Comparison of ENCODE assay signal across 17 cellular contexts in the genomic region with DNA sequence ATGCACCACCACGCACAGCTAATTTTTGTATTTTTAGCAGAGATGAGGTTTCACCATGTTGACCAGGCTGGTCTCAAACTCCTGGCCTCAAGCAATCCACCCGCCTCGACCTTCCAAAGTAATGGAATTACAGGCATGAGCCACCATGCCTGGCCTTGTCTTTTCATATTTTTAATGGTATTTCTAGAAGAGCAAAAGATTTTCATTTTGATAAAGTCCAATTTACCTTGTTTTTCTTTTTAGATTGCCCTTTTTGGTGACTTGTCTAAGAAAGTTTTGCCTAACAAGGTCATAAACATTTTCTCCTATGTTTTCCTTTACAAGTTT. TPM values are rescaled to one million over a fixed set of nuclear protein-coding genes. Genes with fewer than 3 reads are reported as not detected.
DNase-seq lines count a peak whose midpoint lies in the region; ATAC-seq, FAIRE-seq and TF ChIP-seq lines count a peak whose summit lies in the region.
"Had no signal": no experiment of that assay in that cellular context is flagged by ENCODE, and none has a peak within 500 bp of the region (broad histone marks: within the 10 kb centered on the region; RNA-seq: fewer than 3 reads in every experiment).

No MANE protein-coding gene starts in this region.

- TF ChIP-seq EP300 in A549 (IDR thresholded peaks at IDR 0.05) = no peak

- H3K27me3 Mint-ChIP-seq in HFFc6 (ENCODE audit: insufficient read depth) (no peaks in the 10 kb centered on the region; the same call in none of the 2 replicates), endothelial cell (ENCODE audit: unreplicated experiment) (peaks cover 2% of the 10 kb centered on the region)

- peak overlapping the region; percentile 42; the same call in 1 of the 2 replicates for H3K27ac Mint-ChIP-seq in HFFc6
- peak overlapping the region; percentile 48 for H3K27ac Mint-ChIP-seq in endothelial cell (ENCODE audit: unreplicated experiment)
- H3K27ac Mint-ChIP-seq: CD4-positive, CD25-positive, alpha-beta regulatory T cell had no signal

- H2BK5ac ChIP-seq in mesenchymal stem cell (ENCODE audit: low read depth, low read length, poor library complexity, severe bottlenecking) = no peak overlapping the region

- WGBS in A549 (ENCODE audit: missing lambda C conversion rate) = 98% methylated on average over 3 of the region's 3 CpGs
- WGBS in mesenchymal stem cell = 100% methylated on average over 1 of the region's 3 CpGs

- no peak overlapping the region for H4K8ac ChIP-seq in mesenchymal stem cell (ENCODE audit: low read length)

- H3K9me3 ChIP-seq in A549 (peaks cover 20% of the 10 kb centered on the region), mesenchymal stem cell (ENCODE audit: control insufficient read depth, low read length) (peaks cover 3% of the 10 kb centered on the region)

- TF ChIP-seq RAD21 in A549 (conservative IDR thresholded peaks at IDR 0.05 in 1 of 2, IDR thresholded peaks at IDR 0.05 in 1 of 2) = no peak

- no peak for FAIRE-seq in A549 (lab: Jason Lieb, UNC)
- FAIRE-seq: G401.6, GM12892, GM19239 had no signal

- no peak overlapping the region for H3K4me3 Mint-ChIP-seq in HFFc6
- H3K4me3 Mint-ChIP-seq in endothelial cell (ENCODE audit: unreplicated experiment) = no peak overlapping the region
- H3K4me3 Mint-ChIP-seq: CD4-positive, CD25-positive, alpha-beta regulatory T cell had no signal

- no peak overlapping the region for H3K14ac ChIP-seq in mesenchymal stem cell (ENCODE audit: low read length in 2 of 2)

- ATAC-seq in A549 = no peak
- ATAC-seq in GM18520 (IDR thresholded peaks at IDR 0.05; ENCODE audit: unreplicated experiment) = no peak
- no peak for ATAC-seq in GM21367 (IDR thresholded peaks at IDR 0.05; ENCODE audit: unreplicated experiment)
- ATAC-seq in GM21515 (IDR thresholded peaks at IDR 0.05; ENCODE audit: unreplicated experiment) = no peak

- no peak for TF ChIP-seq POLR2A in A549 (IDR thresholded peaks at IDR 0.05; ENCODE audit: low read length)

- H3K4me3 ChIP-seq in A549 (no peak overlapping the region), mesenchymal stem cell (ENCODE audit: insufficient read depth in 1 of 2, low read depth in 1 of 2, low read length in 2 of 2) (no peak overlapping the region)
- H3K4me3 ChIP-seq: BLaER1 treated with 17β-estradiol and CSF1 and Interleukin-3, amounts not matched to agents 10 nM and 100 nM had no signal

- no peak overlapping the region for H2BK12ac ChIP-seq in mesenchymal stem cell (ENCODE audit: low read length in 2 of 2)

- H3K4me1 ChIP-seq in A549 (peaks cover 53% of the 10 kb centered on the region), mesenchymal stem cell (ENCODE audit: control insufficient read depth, insufficient read depth, low read depth, low read length) (peaks cover 32% of the 10 kb centered on the region)

- H3K27ac ChIP-seq in A549 (peak overlapping the region; percentile 97), mesenchymal stem cell (ENCODE audit: low read length, poor library complexity, severe bottlenecking) (peak overlapping the region; percentile 43)
- H3K27ac ChIP-seq: BLaER1 treated with 17β-estradiol and CSF1 and Interleukin-3, amounts not matched to agents 10 nM and 100 nM had no signal

- H2BK120ac ChIP-seq in mesenchymal stem cell (ENCODE audit: low read depth, low read length) = no peak overlapping the region

- H3K9me3 Mint-ChIP-seq in HFFc6 = peaks cover 7% of the 10 kb centered on the region; the same call in 1 of the 2 replicates
- H3K9me3 Mint-ChIP-seq in endothelial cell (ENCODE audit: unreplicated experiment) = no peaks in the 10 kb centered on the region

- no peak for DNase-seq in A549 (ENCODE audit: low read depth in 1 of 2, low spot score in 1 of 2)
- DNase-seq in HFFc6 = no peak
- no peak for DNase-seq in endothelial cell (ENCODE audit: low spot score)
- DNase-seq in mesenchymal stem cell = no peak
- no peak for DNase-seq in NCI-H1092 treated with DMSO at 0.1 percent for 48 hours (lab: John Stamatoyannopoulos, UW)
- DNase-seq: 8988T; ACHN; CD4-positive, CD25-positive, alpha-beta regulatory T cell; DMS79 treated with DMSO at 0.1 percent for 48 hours; EL had no signal

- H2AFZ ChIP-seq in mesenchymal stem cell (ENCODE audit: low read depth, low read length) = no peak overlapping the region

- H3K36me3 ChIP-seq in mesenchymal stem cell (ENCODE audit: control insufficient read depth in 1 of 2, insufficient read depth in 2 of 2, low read depth in 1 of 2, low read length in 2 of 2) = no peaks in the 10 kb centered on the region
- H3K36me3 ChIP-seq: BLaER1 treated with 17β-estradiol and CSF1 and Interleukin-3, amounts not matched to agents 10 nM and 100 nM had no signal

- POLR2A ChIA-PET in A549 (lab: Yijun Ruan, JAX) = no interaction called here

- H3K27me3 ChIP-seq in mesenchymal stem cell (ENCODE audit: control insufficient read depth in 1 of 2, insufficient read depth in 1 of 2, low read length in 2 of 2) = no peaks in the 10 kb centered on the region
- H3K27me3 ChIP-seq: BLaER1 treated with 17β-estradiol and CSF1 and Interleukin-3, amounts not matched to agents 10 nM and 100 nM had no signal

- H2AK5ac ChIP-seq in mesenchymal stem cell (ENCODE audit: low read length, severe bottlenecking) = no peak overlapping the region

- no peak for TF ChIP-seq CTCF in A549 (IDR thresholded peaks at IDR 0.05)
- no peak for TF ChIP-seq CTCF in HFFc6 (IDR thresholded peaks at IDR 0.05)
- no peak for TF ChIP-seq CTCF in endothelial cell (IDR thresholded peaks at IDR 0.05; ENCODE audit: unreplicated experiment)

- H3K4ac ChIP-seq in mesenchymal stem cell (ENCODE audit: low read depth in 1 of 2, low read length in 2 of 2) = no peak overlapping the region

- CTCF ChIA-PET in A549 (lab: Yijun Ruan, JAX) = interaction anchor here (1.5 to 4.8 kb wide), 4 partner anchors 13 to 172 kb away, joined by 3 to 37 read pairs (median 30); no protein-coding TSS in a partner anchor

- no peak overlapping the region for H3K18ac ChIP-seq in mesenchymal stem cell (ENCODE audit: low read depth in 1 of 2, low read length in 2 of 2)

- no peak overlapping the region for H2BK15ac ChIP-seq in mesenchymal stem cell (ENCODE audit: low read depth, poor library complexity, severe bottlenecking)

- H3K9ac ChIP-seq in mesenchymal stem cell (ENCODE audit: low read length) = no peak overlapping the region
- H3K9ac ChIP-seq: BLaER1 treated with 17β-estradiol and CSF1 and Interleukin-3, amounts not matched to agents 10 nM and 100 nM had no signal

- H3K79me1 ChIP-seq in mesenchymal stem cell (replicated peaks; ENCODE audit: low read length, poor library complexity, severe bottlenecking) = no peaks in the 10 kb centered on the region

- no peak overlapping the region for H3K4me2 ChIP-seq in A549
- no peak overlapping the region for H3K4me2 ChIP-seq in mesenchymal stem cell (ENCODE audit: low read length, poor library complexity, severe bottlenecking)
- H3K4me2 ChIP-seq: BLaER1 treated with 17β-estradiol and CSF1 and Interleukin-3, amounts not matched to agents 10 nM and 100 nM had no signal

- H3K23ac ChIP-seq in mesenchymal stem cell (ENCODE audit: low read length in 2 of 2) = no peak overlapping the region

- H4K91ac ChIP-seq in mesenchymal stem cell (ENCODE audit: low read length) = no peak overlapping the region

- H3K36me3 Mint-ChIP-seq in HFFc6 (ENCODE audit: low read depth) (peaks cover 9% of the 10 kb centered on the region; the same call in 1 of the 2 replicates), endothelial cell (ENCODE audit: low read depth, unreplicated experiment) (no peaks in the 10 kb centered on the region)
- H3K36me3 Mint-ChIP-seq: CD4-positive, CD25-positive, alpha-beta regulatory T cell had no signal

- H3K4me1 Mint-ChIP-seq in HFFc6 (ENCODE audit: low read depth) (peaks cover 56% of the 10 kb centered on the region), endothelial cell (ENCODE audit: unreplicated experiment) (peaks cover 9% of the 10 kb centered on the region)

TF ChIP-seq in A549, 52 proteins besides CTCF, POLR2A, EP300 and RAD21 (continues in another document):
- no peak for TF ChIP-seq MAZ (IDR thresholded peaks at IDR 0.05; ENCODE audit: borderline replicate concordance, low read depth, low read length)
- TF ChIP-seq ZC3H11A (IDR thresholded peaks at IDR 0.05) = no peak

RNA-seq across cellular contexts. Expression of gene MICAL2, which starts 45.5 kb away (rescaled TPM):
- 42.1 and 52.4 TPM in 2 replicates for polyA plus RNA-seq in A549 (2011; rRNA removed)
- 19.3 and 22.9 TPM in 2 replicates for polyA plus RNA-seq in A549 (2012; cell fraction: cytosol; rRNA removed)
- polyA plus RNA-seq in A549 (2012; cell fraction: nucleus; rRNA removed) = 25.5 and 31.9 TPM in 2 replicates
- 39.8 to 43.6 TPM (median 43.5 TPM) in 3 replicates for polyA plus RNA-seq in A549 (2017; fragmentation: RNase III; extraction: RNeasy Plus Mini Kit Qiagen cat#74134 plus additional on column Dnase treatment)
- 104 and 112 TPM in 2 replicates for polyA minus RNA-seq in A549 (2011; rRNA and poly(A)+ RNA removed)
- total RNA-seq in HFFc6 (2021; fragmentation: NEBNext Ultra II Directional; extraction: Animal tissue kit (Norgen Biotek cat#: 25700)) = 100 to 1,000 TPM; 199 to 252 (median 233) TPM
- 21.7 TPM for total RNA-seq in endothelial cell (ENCODE audit: unreplicated experiment)
- polyA plus RNA-seq in mesenchymal stem cell (2013, experiment 1 of 2) = 96.9 TPM
- polyA plus RNA-seq in mesenchymal stem cell (2013, experiment 2 of 2) = 100 TPM

RNA-seq across cellular contexts. Expression of gene DKK3, which starts 56.5 kb away (rescaled TPM):
- polyA plus RNA-seq in A549 (2011; rRNA removed) (18.4 and 22.8 TPM in 2 replicates), A549 (2017; fragmentation: RNase III; extraction: RNeasy Plus Mini Kit Qiagen cat#74134 plus additional on column Dnase treatment) (11.9 to 21.8 TPM (median 20.8 TPM) in 3 replicates)
- 6.0 and 6.2 TPM in 2 replicates for polyA plus RNA-seq in A549 (2012; cell fraction: cytosol; rRNA removed)
- polyA plus RNA-seq in A549 (2012; cell fraction: nucleus; rRNA removed) = 9.6 and 10.7 TPM in 2 replicates
- 12.0 and 14.5 TPM in 2 replicates for polyA minus RNA-seq in A549 (2011; rRNA and poly(A)+ RNA removed)
- total RNA-seq in HFFc6 (2021; fragmentation: NEBNext Ultra II Directional; extraction: Animal tissue kit (Norgen Biotek cat#: 25700)) = 100 to 1,000 TPM; 518 to 872 (median 646) TPM
- 8.4 TPM for total RNA-seq in endothelial cell (ENCODE audit: unreplicated experiment)
- 686 TPM for polyA plus RNA-seq in mesenchymal stem cell (2013, experiment 1 of 2)
- 701 TPM for polyA plus RNA-seq in mesenchymal stem cell (2013, experiment 2 of 2)
- total RNA-seq: CD4-positive, CD25-positive, alpha-beta regulatory T cell had no signal

Comparison
In these comparisons a context has a peak if more than half of its experiments do, and no peak if none do; other contexts are left out.
1. RNA of gene DKK3, which starts 56.5 kb away (total RNA-seq): 518 to 872 TPM in HFFc6; 8.4 TPM in endothelial cell (single experiment); every median in the first group is over 10 times any median in the second.